Comparison of ENCODE assay signal across 19 cellular contexts in genomic region chr11:61372659-61373058, GRCh38. TPM values are rescaled to one million over a fixed set of nuclear protein-coding genes. Genes with fewer than 3 reads are reported as not detected.
DNase-seq lines count a peak whose midpoint lies in the region; ATAC-seq and TF ChIP-seq lines count a peak whose summit lies in the region.
"Had no signal": no experiment of that assay in that cellular context is flagged by ENCODE, and none has a peak within 500 bp of the region (broad histone marks: within the 10 kb centered on the region; RNA-seq: fewer than 3 reads in every experiment).

No MANE protein-coding gene starts in this region.

- peaks cover 58% of the 10 kb centered on the region for H3K9me3 ChIP-seq in endodermal cell (ENCODE audit: control insufficient read depth, low read length)
- no peaks in the 10 kb centered on the region for H3K9me3 ChIP-seq in uterus

- TF ChIP-seq POLR2A in uterus (IDR thresholded peaks at IDR 0.05), result no peak

- peak overlapping the region; percentile 65 for H3K4me3 ChIP-seq in endodermal cell (ENCODE audit: low read length)
- H3K4me3 ChIP-seq in uterus, result no peak overlapping the region
- H3K4me3 ChIP-seq: BLaER1 had no signal

- intact Hi-C loops in uterus (cut with DNase I; ENCODE audit: low total_unique reads), result no loop called here

- POLR2A ChIA-PET in RWPE1 (lab: Yijun Ruan, JAX; ENCODE audit: low non-redundant PET), result no interaction called here

- H3K27ac Mint-ChIP-seq in endodermal cell, result no peak overlapping the region
- H3K27ac Mint-ChIP-seq in stimulated activated naive B cell treated with anti-CD40 and anti-IgM and Interleukin-4, amounts not matched to agents 10 μg/mL and 1 μg/mL and 100 μg/mL, for 72 hours, result peak overlapping the region; percentile 67
- H3K27ac Mint-ChIP-seq: H9, HFFc6 had no signal

- peaks cover 48% of the 10 kb centered on the region for H3K9me3 Mint-ChIP-seq in endodermal cell
- H3K9me3 Mint-ChIP-seq in stimulated activated naive B cell treated with anti-CD40 and anti-IgM and Interleukin-4, amounts not matched to agents 10 μg/mL and 1 μg/mL and 100 μg/mL, for 72 hours, result no peaks in the 10 kb centered on the region
- H3K9me3 Mint-ChIP-seq: CD8-positive, alpha-beta memory T cell had no signal

- no peaks in the 10 kb centered on the region for H3K27me3 ChIP-seq in endodermal cell (ENCODE audit: control insufficient read depth, insufficient read depth, low read length, poor library complexity, severe bottlenecking)
- no peaks in the 10 kb centered on the region for H3K27me3 ChIP-seq in uterus
- H3K27me3 ChIP-seq: BLaER1 had no signal

- CTCF ChIA-PET in RWPE1 (lab: Yijun Ruan, JAX), result no interaction called here

- H3K27ac ChIP-seq in RWPE1, result peak overlapping the region; percentile 22; the same call in 1 of the 2 replicates
- no peak overlapping the region for H3K27ac ChIP-seq in endodermal cell (ENCODE audit: low read depth, low read length)
- no peak overlapping the region for H3K27ac ChIP-seq in uterus
- H3K27ac ChIP-seq: 22Rv1, BLaER1, HL-60 had no signal

- DNase-seq in DMS53 (lab: John Stamatoyannopoulos, UW) (peak; percentile 21), DMS53 treated with DMSO at 0.1 percent for 48 hours (lab: John Stamatoyannopoulos, UW; ENCODE audit: unreplicated experiment) (no peak), RWPE1 (ENCODE audit: low spot score) (no peak), endodermal cell (no peak), uterus (no peak), NCI-H2227 treated with DMSO at 0.1 percent for 48 hours (lab: John Stamatoyannopoulos, UW) (no peak)
- no peak for DNase-seq in stimulated activated naive B cell treated with anti-CD40 and anti-IgM and Interleukin-4, amounts not matched to agents 10 μg/mL and 1 μg/mL and 100 μg/mL, for 72 hours
- DNase-seq: AML-193; CD8-positive, alpha-beta memory T cell; DMS79 treated with DMSO at 0.1 percent for 48 hours; EL; GF-D8; GOT3; H9; HFFc6 had no signal

- peaks cover 81% of the 10 kb centered on the region for H3K36me3 Mint-ChIP-seq in endodermal cell (ENCODE audit: low read depth)
- H3K36me3 Mint-ChIP-seq in stimulated activated naive B cell treated with anti-CD40 and anti-IgM and Interleukin-4, amounts not matched to agents 10 μg/mL and 1 μg/mL and 100 μg/mL, for 72 hours, result peaks cover 44 to 62% of the 10 kb centered on the region in 2 donors

- no peaks in the 10 kb centered on the region for H3K4me1 ChIP-seq in endodermal cell (ENCODE audit: control insufficient read depth, insufficient read depth, low read length)
- peaks cover 0 to 4% of the 10 kb centered on the region in 2 donors for H3K4me1 ChIP-seq in uterus
- H3K4me1 ChIP-seq: BLaER1 had no signal

- H3K4me3 Mint-ChIP-seq in endodermal cell, result no peak overlapping the region
- no peak overlapping the region for H3K4me3 Mint-ChIP-seq in stimulated activated naive B cell treated with anti-CD40 and anti-IgM and Interleukin-4, amounts not matched to agents 10 μg/mL and 1 μg/mL and 100 μg/mL, for 72 hours
- H3K4me3 Mint-ChIP-seq: CD8-positive, alpha-beta memory T cell; H9; HFFc6 had no signal

- 91 to 100% methylated on average over 3 of the region's 3 CpGs for WGBS in endodermal cell (ENCODE audit: insufficient coverage in 1 of 2, insufficient read length in 1 of 2), 2 experiments

- H3K27me3 Mint-ChIP-seq in endodermal cell (ENCODE audit: insufficient read depth), result no peaks in the 10 kb centered on the region
- H3K27me3 Mint-ChIP-seq in stimulated activated naive B cell treated with anti-CD40 and anti-IgM and Interleukin-4, amounts not matched to agents 10 μg/mL and 1 μg/mL and 100 μg/mL, for 72 hours, result no peaks in the 10 kb centered on the region
- H3K27me3 Mint-ChIP-seq: CD8-positive, alpha-beta memory T cell had no signal

- no peaks in the 10 kb centered on the region for H3K4me1 Mint-ChIP-seq in endodermal cell
- H3K4me1 Mint-ChIP-seq in stimulated activated naive B cell treated with anti-CD40 and anti-IgM and Interleukin-4, amounts not matched to agents 10 μg/mL and 1 μg/mL and 100 μg/mL, for 72 hours, result peaks cover 17 to 24% of the 10 kb centered on the region in 2 donors
- H3K4me1 Mint-ChIP-seq: CD8-positive, alpha-beta memory T cell had no signal

- H3K36me3 ChIP-seq in endodermal cell (ENCODE audit: control insufficient read depth, insufficient read depth, low read length), result peaks cover 72% of the 10 kb centered on the region
- no peaks in the 10 kb centered on the region for H3K36me3 ChIP-seq in uterus

- H3K9ac ChIP-seq in endodermal cell (ENCODE audit: extremely low read depth, low read length, poor library complexity, severe bottlenecking), result no peak overlapping the region
- H3K9ac ChIP-seq: BLaER1 had no signal

- no peak for TF ChIP-seq CTCF in RWPE1 (conservative IDR thresholded peaks at IDR 0.05; ENCODE audit: low read depth)
- TF ChIP-seq CTCF in endodermal cell (conservative IDR thresholded peaks at IDR 0.05), result no peak
- TF ChIP-seq CTCF in uterus (IDR thresholded peaks at IDR 0.05), result no peak

- no peak for ATAC-seq in stimulated activated naive B cell treated with anti-CD40 and anti-IgM and Interleukin-4, amounts not matched to agents 10 μg/mL and 1 μg/mL and 100 μg/mL, for 72 hours (replicated peaks)
- no peak for ATAC-seq in GM21529 (IDR thresholded peaks at IDR 0.05; ENCODE audit: unreplicated experiment)

RNA-seq across cellular contexts. Expression of gene TMEM138, which starts 10.5 kb away (rescaled TPM):
- 10 to 100 TPM; 26.5 to 29.3 TPM for total RNA-seq in endodermal cell
- polyA plus RNA-seq in endodermal cell (2013, experiment 1 of 2), result 48.2 TPM
- polyA plus RNA-seq in endodermal cell (2013, experiment 2 of 2), result 44.3 TPM
- total RNA-seq in uterus, result 10 to 100 TPM; 12.0 to 81.5 (median 20.9) TPM

RNA-seq across cellular contexts. Expression of gene CYB561A3, which starts 11.0 kb away (rescaled TPM):
- 10 to 100 TPM; 17.3 to 22.8 TPM for total RNA-seq in endodermal cell
- polyA plus RNA-seq in endodermal cell (2013, experiment 1 of 2), result 9.4 TPM
- polyA plus RNA-seq in endodermal cell (2013, experiment 2 of 2), result 10.8 TPM
- total RNA-seq in uterus, result 10 to 100 TPM; 11.3 to 43.6 (median 21.2) TPM

RNA-seq across cellular contexts. Expression of gene TMEM216, which starts 19.7 kb away (rescaled TPM):
- total RNA-seq in endodermal cell (10 to 100 TPM; 22.6 to 26.6 TPM), uterus (10 to 100 TPM in 3 of 4 donors, 1 to 10 TPM in 1; 2.6 to 30.8 (median 17.0) TPM)
- 33.1 TPM for polyA plus RNA-seq in endodermal cell (2013, experiment 1 of 2)
- polyA plus RNA-seq in endodermal cell (2013, experiment 2 of 2), result 25.2 TPM

RNA-seq across cellular contexts. Expression of gene TKFC, which starts 39.6 kb away (rescaled TPM):
- 100 to 1,000 TPM in 1 of 2 donors, 10 to 100 TPM in 1; 93.7 to 116 TPM for total RNA-seq in endodermal cell
- polyA plus RNA-seq in endodermal cell (2013, experiment 1 of 2), result 54.4 TPM
- polyA plus RNA-seq in endodermal cell (2013, experiment 2 of 2), result 47.1 TPM
- total RNA-seq in uterus, result 10 to 100 TPM in 2 of 4 donors, 1 to 10 TPM in 2; 3.6 to 28.5 (median 11.9) TPM

RNA-seq across cellular contexts. Expression of gene DDB1, which starts 39.8 kb away (rescaled TPM):
- total RNA-seq in endodermal cell (100 to 1,000 TPM; 244 to 251 TPM), uterus (100 to 1,000 TPM in 3 of 4 donors, 10 to 100 TPM in 1; 87.9 to 231 (median 155) TPM)
- 177 TPM for polyA plus RNA-seq in endodermal cell (2013, experiment 1 of 2)
- polyA plus RNA-seq in endodermal cell (2013, experiment 2 of 2), result 161 TPM
